In genomic region chr7:96303686-96304443, GRCh38 we compare ENCODE assay signal across 9 cellular contexts. TPM values are rescaled to one million over a fixed set of nuclear protein-coding genes. Genes with fewer than 3 reads are reported as not detected.
DNase-seq lines count a peak whose midpoint lies in the region; ATAC-seq and TF ChIP-seq lines count a peak whose summit lies in the region.
"Had no signal": no experiment of that assay in that cellular context is flagged by ENCODE, and none has a peak within 500 bp of the region (broad histone marks: within the 10 kb centered on the region; RNA-seq: fewer than 3 reads in every experiment).

No MANE protein-coding gene starts in this region.

- H3K9ac ChIP-seq in Loucy (ENCODE audit: low read depth, low read length, poor library complexity, severe bottlenecking) = no peak overlapping the region

- intact Hi-C loops in psoas muscle (cut with DNase I) = no loop called here
- intact Hi-C loops in sigmoid colon (cut with DNase I) = no loop called here

- peak overlapping the region; percentile 71 for H3K27ac Mint-ChIP-seq in chondrocyte (ENCODE audit: unreplicated experiment)

- ATAC-seq in psoas muscle = peak; percentile 41 to 87 (median 66)

- TF ChIP-seq CTCF in Loucy (conservative IDR thresholded peaks at IDR 0.05; ENCODE audit: low read length) = no peak
- no peak for TF ChIP-seq CTCF in chondrocyte (IDR thresholded peaks at IDR 0.05)
- TF ChIP-seq CTCF in psoas muscle (IDR thresholded peaks at IDR 0.05) = no peak
- no peak for TF ChIP-seq CTCF in sigmoid colon (IDR thresholded peaks at IDR 0.05)

- H3K9me2 ChIP-seq in Loucy (replicated peaks; ENCODE audit: low read depth, low read length) = no peaks in the 10 kb centered on the region

- no peaks in the 10 kb centered on the region for H3K9me3 ChIP-seq in Loucy (ENCODE audit: insufficient read depth, low read depth, low read length)
- H3K9me3 ChIP-seq in psoas muscle = no peaks in the 10 kb centered on the region
- H3K9me3 ChIP-seq in sigmoid colon = no peaks in the 10 kb centered on the region
- H3K9me3 ChIP-seq: upper lobe of left lung had no signal

- TF ChIP-seq EP300 in sigmoid colon (IDR thresholded peaks at IDR 0.05) = no peak

- H3K27ac ChIP-seq in psoas muscle (no peak overlapping the region), sigmoid colon (no peak overlapping the region)
- H3K27ac ChIP-seq: upper lobe of left lung had no signal

- H2AFZ ChIP-seq in Loucy (ENCODE audit: low read length) = no peak overlapping the region

- H3K9me3 Mint-ChIP-seq in chondrocyte (ENCODE audit: low read depth) = peaks cover 4% of the 10 kb centered on the region

- peaks cover 9% of the 10 kb centered on the region for H3F3A ChIP-seq in Loucy (ENCODE audit: low read depth)

- no peaks in the 10 kb centered on the region for H3K36me3 Mint-ChIP-seq in chondrocyte (ENCODE audit: low read depth)

- no peak overlapping the region for H3K4me3 Mint-ChIP-seq in chondrocyte (ENCODE audit: unreplicated experiment)

- H3K79me2 ChIP-seq in Loucy (ENCODE audit: insufficient read depth, low read length) = peaks cover 89% of the 10 kb centered on the region

- H3K27me3 ChIP-seq in Loucy (ENCODE audit: insufficient read depth, low read length, poor library complexity, severe bottlenecking) (no peaks in the 10 kb centered on the region), psoas muscle (ENCODE audit: insufficient read depth in 3 of 3, low read length in 2 of 3) (no peaks in the 10 kb centered on the region), sigmoid colon (no peaks in the 10 kb centered on the region)
- H3K27me3 ChIP-seq: upper lobe of left lung had no signal

- H3K4me3 ChIP-seq in Loucy (ENCODE audit: low read length, poor library complexity, severe bottlenecking) = peak overlapping the region; percentile 48
- no peak overlapping the region for H3K4me3 ChIP-seq in psoas muscle
- H3K4me3 ChIP-seq in sigmoid colon = no peak overlapping the region
- H3K4me3 ChIP-seq: upper lobe of left lung had no signal

- H3K4me1 ChIP-seq in Loucy (ENCODE audit: insufficient read depth, low read length, poor library complexity, severe bottlenecking) (peaks cover 72% of the 10 kb centered on the region), psoas muscle (peaks cover 75% of the 10 kb centered on the region), sigmoid colon (peaks cover 0 to 8% (median 7%) of the 10 kb centered on the region in 4 donors)

- peak overlapping the region; percentile 67 for H3K4me2 ChIP-seq in Loucy (ENCODE audit: low read depth, low read length, poor library complexity, severe bottlenecking)

- H3K36me3 ChIP-seq in Loucy (ENCODE audit: insufficient read depth, low read length) = no peaks in the 10 kb centered on the region; the same call in 1 of the 2 replicates
- no peaks in the 10 kb centered on the region for H3K36me3 ChIP-seq in psoas muscle (ENCODE audit: insufficient read depth in 1 of 2, low read depth in 1 of 2)
- H3K36me3 ChIP-seq in sigmoid colon = no peaks in the 10 kb centered on the region
- H3K36me3 ChIP-seq: upper lobe of left lung had no signal

- TF ChIP-seq POLR2A in sigmoid colon (IDR thresholded peaks at IDR 0.05) = no peak

- peak; percentile 66 for DNase-seq in GF-D8 (lab: John Stamatoyannopoulos, UW)
- no peak for DNase-seq in chondrocyte (ENCODE audit: low spot score)
- DNase-seq in psoas muscle = no peak
- DNase-seq in sigmoid colon = no peak
- DNase-seq in NCI-H82 (lab: John Stamatoyannopoulos, UW) = no peak
- no peak for DNase-seq in SKM-1 treated with dmso at 0.1 percent for 144 hours (lab: John Stamatoyannopoulos, UW; ENCODE audit: unreplicated experiment)
- DNase-seq in COR-L47 (lab: John Stamatoyannopoulos, UW) = no peak
- DNase-seq: upper lobe of left lung had no signal

- WGBS in psoas muscle, 3 donors = 75 to 80% (median 75%) methylated on average over 5 of the region's 5 CpGs
- WGBS in sigmoid colon, 2 donors = 72 to 73% methylated on average over 5 of the region's 5 CpGs

- H4K20me1 ChIP-seq in Loucy (ENCODE audit: insufficient read depth, low read length, poor library complexity, severe bottlenecking) = peaks cover 43% of the 10 kb centered on the region

- peaks cover 24% of the 10 kb centered on the region for H3K4me1 Mint-ChIP-seq in chondrocyte (ENCODE audit: low read depth)

- H3K27me3 Mint-ChIP-seq in chondrocyte (ENCODE audit: low read depth) = no peaks in the 10 kb centered on the region

RNA-seq across cellular contexts. Expression of gene SLC25A13, which starts 18.0 kb away (rescaled TPM):
- total RNA-seq in chondrocyte = 25.6 to 33.8 TPM (median 26.6 TPM) in 3 replicates
- total RNA-seq in psoas muscle = 10 to 100 TPM in 1 of 4 donors, 1 to 10 TPM in 3; 3.3 to 10.8 (median 8.5) TPM
- 10 to 100 TPM in 1 of 3 donors, 1 to 10 TPM in 2; 7.4 to 31.6 (median 9.7) TPM for polyA plus RNA-seq in psoas muscle
- 10 to 100 TPM; 10.7 to 33.0 (median 14.9) TPM for total RNA-seq in sigmoid colon
- polyA plus RNA-seq in sigmoid colon = 10 to 100 TPM; 20.8 to 30.5 (median 21.6) TPM
